ENCODE assay signal across 22 cellular contexts in genomic region chr18:42936289-42936688, GRCh38.
DNase-seq lines count a peak whose midpoint lies in the region; ATAC-seq and TF ChIP-seq lines count a peak whose summit lies in the region.
"Had no signal": no experiment of that assay in that cellular context is flagged by ENCODE, and none has a peak within 500 bp of the region (broad histone marks: within the 10 kb centered on the region; RNA-seq: fewer than 3 reads in every experiment).

No MANE protein-coding gene starts in this region.

- H3K4me3 ChIP-seq in fibroblast of villous mesenchyme (ENCODE audit: low read depth, low read length): no peak overlapping the region
- H3K4me3 ChIP-seq: body of pancreas, Peyer's patch had no signal

- DNase-seq in GM20000 (ENCODE audit: low spot score): peak; percentile 2
- peak; percentile 52 for DNase-seq in fibroblast of villous mesenchyme (ENCODE audit: low read depth)
- no peak for DNase-seq in NCI-H69 (lab: John Stamatoyannopoulos, UW)
- no peak for DNase-seq in SHP77 (lab: John Stamatoyannopoulos, UW)
- DNase-seq in activated CD4-positive, alpha-beta T cell treated with anti-CD3 and anti-CD28 coated beads for 4 hours: no peak
- DNase-seq: activated CD4-positive, alpha-beta T cell treated with anti-CD3 and anti-CD28 coated beads, Interleukin-2, amount 50 U/mL, for 1 hour; body of pancreas; DMS153; effector memory CD8-positive, alpha-beta T cell; GDM1; glutamatergic neuron; left colon; natural killer cell; NCI-H2029; NCI-H446; Peyer's patch; right cardiac atrium; stimulated activated CD4-positive, alpha-beta T cell treated with anti-CD3 and anti-CD28 coated beads, Interleukin-12 subunit alpha, Interleukin-12 subunit beta, amount 100 ng/mL, for 4 hours; T-helper 17 cell had no signal

- TF ChIP-seq CTCF in GM20000 (IDR thresholded peaks at IDR 0.05; ENCODE audit: extremely low read depth, missing control alignments): no peak
- TF ChIP-seq CTCF in fibroblast of villous mesenchyme (IDR thresholded peaks at IDR 0.05; ENCODE audit: insufficient read depth, low read depth, low read length): no peak

- TF ChIP-seq POLR2A in GM18505 (IDR thresholded peaks at IDR 0.05; ENCODE audit: borderline replicate concordance, extremely low read depth, insufficient read depth, insufficient read length): no peak

- ATAC-seq in GM18505 (IDR thresholded peaks at IDR 0.05; ENCODE audit: unreplicated experiment) (peak; percentile 58), HG03280 (IDR thresholded peaks at IDR 0.05; ENCODE audit: unreplicated experiment) (peak; percentile 73), HG03175 (IDR thresholded peaks at IDR 0.05; ENCODE audit: unreplicated experiment) (no peak)
- ATAC-seq: body of pancreas; effector memory CD8-positive, alpha-beta T cell; left colon; natural killer cell; right cardiac atrium; T-helper 17 cell had no signal

Comparison
In these comparisons a context has a peak if more than half of its experiments do, and no peak if none do; other contexts are left out.
1. DNase-seq: peak in GM20000 (single experiment) and fibroblast of villous mesenchyme (single experiment); none in NCI-H69 (single experiment), SHP77 (0 of 2) and activated CD4-positive, alpha-beta T cell treated with anti-CD3 and anti-CD28 coated beads for 4 hours (0 of 2).